25 cellular contexts compared by ENCODE assay signal in the genomic region with DNA sequence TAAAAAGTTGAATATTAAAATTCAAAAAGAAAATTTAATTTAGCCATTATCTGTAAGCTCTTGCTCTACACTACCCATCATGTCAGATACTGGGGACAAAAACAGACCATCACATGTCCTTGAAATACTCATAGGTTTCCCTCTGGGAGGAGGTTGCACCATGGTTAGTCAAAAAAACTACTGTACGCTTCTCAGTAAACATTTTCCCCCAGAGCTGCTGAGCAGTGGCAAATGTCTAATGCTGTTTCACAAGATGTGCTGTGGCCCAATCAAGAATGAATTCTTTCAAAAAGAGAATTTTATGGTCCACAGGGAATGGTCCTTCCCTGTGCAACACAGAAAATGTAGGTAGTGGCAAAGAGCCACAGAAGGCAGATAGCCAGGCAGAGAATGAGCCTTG. TPM values are rescaled to one million over a fixed set of nuclear protein-coding genes. Genes with fewer than 3 reads are reported as not detected.
"Had no signal": no experiment of that assay in that cellular context is flagged by ENCODE, and none has a peak within 500 bp of the region (broad histone marks: within the 10 kb centered on the region; RNA-seq: fewer than 3 reads in every experiment).

No MANE protein-coding gene starts in this region.

- H3K4me3 ChIP-seq: esophagus squamous epithelium, lung, psoas muscle, right lobe of liver, skin epidermis, thoracic aorta, transverse colon had no signal

- ATAC-seq: left cardiac atrium; left ventricle myocardium superior; naive thymus-derived CD8-positive, alpha-beta T cell; psoas muscle; right lobe of liver; stimulated activated naive B cell treated with anti-CD40 and anti-IgM and Interleukin-4, amounts not matched to agents 10 μg/mL and 1 μg/mL and 100 μg/mL, for 72 hours; stimulated activated naive CD8-positive, alpha-beta T cell treated with anti-CD3 and anti-CD28 coated beads, Interleukin-15, amount 100 ng/mL, for 72 hours had no signal

- H3K4me1 ChIP-seq: right lobe of liver had no signal

- H3K9me3 ChIP-seq: neutrophil, psoas muscle, right lobe of liver, thoracic aorta, transverse colon had no signal

- H3K27me3 ChIP-seq: esophagus squamous epithelium, neutrophil, right lobe of liver, transverse colon had no signal

- H3K36me3 ChIP-seq: thoracic aorta had no signal

- H3K27me3 Mint-ChIP-seq: dendritic cell treated with granulocyte-macrophage colony-stimulating factor and Interleukin-4, amounts not matched to agents 40 ng/mL and 50 ng/mL, for 4 days; naive thymus-derived CD8-positive, alpha-beta T cell; stimulated activated naive B cell treated with anti-CD40 and anti-IgM and Interleukin-4, amounts not matched to agents 10 μg/mL and 1 μg/mL and 100 μg/mL, for 72 hours; stimulated activated naive CD8-positive, alpha-beta T cell treated with anti-CD3 and anti-CD28 coated beads, Interleukin-15, amount 100 ng/mL, for 72 hours had no signal

- H3K4me3 Mint-ChIP-seq: dendritic cell treated with granulocyte-macrophage colony-stimulating factor and Interleukin-4, amounts not matched to agents 40 ng/mL and 50 ng/mL, for 4 days; naive thymus-derived CD8-positive, alpha-beta T cell; stimulated activated naive B cell treated with anti-CD40 and anti-IgM and Interleukin-4, amounts not matched to agents 10 μg/mL and 1 μg/mL and 100 μg/mL, for 72 hours; stimulated activated naive CD8-positive, alpha-beta T cell treated with anti-CD3 and anti-CD28 coated beads, Interleukin-15, amount 100 ng/mL, for 72 hours had no signal

- DNase-seq: cerebellar nuclear complex; esophagus squamous epithelium; kidney; left cardiac atrium; left ventricle myocardium superior; naive thymus-derived CD8-positive, alpha-beta T cell; psoas muscle; retina; right lobe of liver; stimulated activated CD4-positive, alpha-beta T cell treated with anti-CD3 and anti-CD28 coated beads, Interleukin-2, amount 100 ng/mL, for 24 hours; stimulated activated CD4-positive, alpha-beta T cell treated with anti-CD3 and anti-CD28 coated beads, Interleukin-4, amount 100 ng/mL, for 4 hours; stimulated activated naive B cell treated with anti-CD40 and anti-IgM and Interleukin-4, amounts not matched to agents 10 μg/mL and 1 μg/mL and 100 μg/mL, for 72 hours; stimulated activated naive CD8-positive, alpha-beta T cell treated with anti-CD3 and anti-CD28 coated beads, Interleukin-15, amount 100 ng/mL, for 72 hours; substantia nigra; transverse colon had no signal

- H3K27ac Mint-ChIP-seq: dendritic cell treated with granulocyte-macrophage colony-stimulating factor and Interleukin-4, amounts not matched to agents 40 ng/mL and 50 ng/mL, for 4 days; naive thymus-derived CD8-positive, alpha-beta T cell; stimulated activated naive B cell treated with anti-CD40 and anti-IgM and Interleukin-4, amounts not matched to agents 10 μg/mL and 1 μg/mL and 100 μg/mL, for 72 hours; stimulated activated naive CD8-positive, alpha-beta T cell treated with anti-CD3 and anti-CD28 coated beads, Interleukin-15, amount 100 ng/mL, for 72 hours had no signal

RNA-seq across cellular contexts. Expression of a gene that starts 49.8 kb away (rescaled TPM):
- total RNA-seq: epithelial cell of proximal tubule; kidney; left cardiac atrium; left ventricle myocardium superior; lung; mesenteric fat pad; mononuclear cell; naive thymus-derived CD8-positive, alpha-beta T cell; psoas muscle; right lobe of liver; thoracic aorta; urinary bladder had no signal
- polyA plus RNA-seq: naive thymus-derived CD8-positive, alpha-beta T cell; neural cell; psoas muscle; urinary bladder had no signal
